Comparison of ENCODE assay signal across 22 cellular contexts in genomic region chr22:44245867-44246266, GRCh38.
"Had no signal": no experiment of that assay in that cellular context is flagged by ENCODE, and none has a peak within 500 bp of the region (broad histone marks: within the 10 kb centered on the region; RNA-seq: fewer than 3 reads in every experiment).

No MANE protein-coding gene starts in this region.

- H3K9ac ChIP-seq: neural progenitor cell had no signal

- ATAC-seq: left colon; lower lobe of right lung; naive thymus-derived CD8-positive, alpha-beta T cell had no signal

- H2AFZ ChIP-seq: neural progenitor cell had no signal

- H3K9me3 ChIP-seq: prostate gland had no signal

- H3K4me1 ChIP-seq: lower lobe of right lung, neural progenitor cell, prostate gland, spleen, upper lobe of left lung had no signal

- DNase-seq: activated B cell treated with CpG ODN at 0.5 μM for 24 hours; activated CD4-positive, alpha-beta memory T cell treated with anti-CD3 and anti-CD28 coated beads for 36 hours; activated CD4-positive, alpha-beta T cell treated with anti-CD3 and anti-CD28 coated beads for 4 hours; activated naive CD4-positive, alpha-beta T cell treated with Interleukin-2 at 50 U/mL for 16 hours; activated naive CD8-positive, alpha-beta T cell treated with anti-CD3 and anti-CD28 coated beads for 36 hours; activated T-cell treated with anti-CD3 and anti-CD28 coated beads, Interleukin-2, amount 50 U/mL, for 24 hours; amygdala; left colon; lower lobe of right lung; naive thymus-derived CD8-positive, alpha-beta T cell; spleen; stimulated activated CD4-positive, alpha-beta T cell treated with anti-CD3 and anti-CD28 coated beads, Interleukin-4, amount 100 ng/mL, for 1 hour; stimulated activated naive CD4-positive, alpha-beta T cell; T1000 had no signal

- H3K27ac Mint-ChIP-seq: activated B cell treated with CpG ODN at 0.5 μM for 24 hours; activated CD4-positive, alpha-beta memory T cell treated with anti-CD3 and anti-CD28 coated beads for 36 hours; activated naive CD8-positive, alpha-beta T cell treated with anti-CD3 and anti-CD28 coated beads for 36 hours; activated T-cell treated with anti-CD3 and anti-CD28 coated beads, Interleukin-2, amount 50 U/mL, for 24 hours; naive thymus-derived CD8-positive, alpha-beta T cell; T-helper 1 cell treated with Interleukin-12 subunit alpha and Interleukin-12 subunit beta and Interleukin-4 antibody, amounts not matched to agents 30 μg/mL and 1 μg/mL, for 36 hours had no signal

- H3K4me1 Mint-ChIP-seq: activated B cell treated with CpG ODN at 0.5 μM for 24 hours; activated naive CD8-positive, alpha-beta T cell treated with anti-CD3 and anti-CD28 coated beads for 36 hours; naive thymus-derived CD8-positive, alpha-beta T cell; neural progenitor cell had no signal

- H3K36me3 ChIP-seq: heart right ventricle, lower lobe of right lung, neural progenitor cell, prostate gland, spleen, thoracic aorta, upper lobe of left lung had no signal

- H3K36me3 Mint-ChIP-seq: activated CD4-positive, alpha-beta memory T cell treated with anti-CD3 and anti-CD28 coated beads for 36 hours had no signal

- H3K4me2 ChIP-seq: neural progenitor cell had no signal

- H3K27ac ChIP-seq: coronary artery, epithelial cell of prostate, heart right ventricle, lower lobe of right lung, neural progenitor cell, prostate gland, spleen, thoracic aorta, upper lobe of left lung had no signal

- H3K4me3 ChIP-seq: coronary artery, heart right ventricle, lower lobe of right lung, neural progenitor cell, prostate gland, spleen, thoracic aorta, upper lobe of left lung had no signal

- H3K4me3 Mint-ChIP-seq: activated B cell treated with CpG ODN at 0.5 μM for 24 hours; activated CD4-positive, alpha-beta memory T cell treated with anti-CD3 and anti-CD28 coated beads for 36 hours; activated naive CD8-positive, alpha-beta T cell treated with anti-CD3 and anti-CD28 coated beads for 36 hours; activated T-cell treated with anti-CD3 and anti-CD28 coated beads, Interleukin-2, amount 50 U/mL, for 24 hours; naive thymus-derived CD8-positive, alpha-beta T cell; neural progenitor cell; T-helper 1 cell treated with Interleukin-12 subunit alpha and Interleukin-12 subunit beta and Interleukin-4 antibody, amounts not matched to agents 30 μg/mL and 1 μg/mL, for 36 hours had no signal

- H3K27me3 ChIP-seq: neural progenitor cell, upper lobe of left lung had no signal
